ENCODE assay signal across 11 cellular contexts in genomic region chr15:101725073-101725472, GRCh38. TPM values are rescaled to one million over a fixed set of nuclear protein-coding genes. Genes with fewer than 3 reads are reported as not detected.
A peak's percentile ranks its signal among the peaks of the same experiment; 100 is the strongest.
DNase-seq lines count a peak whose midpoint lies in the region; ATAC-seq and TF ChIP-seq lines count a peak whose summit lies in the region.
"Had no signal": no experiment of that assay in that cellular context is flagged by ENCODE, and none has a peak within 500 bp of the region (broad histone marks: within the 10 kb centered on the region; RNA-seq: fewer than 3 reads in every experiment).

No MANE protein-coding gene starts in this region.

- peak overlapping the region; percentile 31 for H3K27ac Mint-ChIP-seq in activated CD4-positive, alpha-beta T cell treated with anti-CD3 and anti-CD28 coated beads for 36 hours

- 98% methylated on average over 2 of the region's 2 CpGs for WGBS in esophagus muscularis mucosa
- WGBS in body of pancreas, 2 donors, result 81 to 88% methylated on average over 2 of the region's 2 CpGs

- no peak for TF ChIP-seq EP300 in esophagus muscularis mucosa (IDR thresholded peaks at IDR 0.05)

- TF ChIP-seq CTCF in OCI-LY1 (IDR thresholded peaks at IDR 0.05; ENCODE audit: low read length) (no peak), esophagus muscularis mucosa (IDR thresholded peaks at IDR 0.05) (no peak), gastrocnemius medialis (IDR thresholded peaks at IDR 0.05 in 4 of 5, conservative IDR thresholded peaks at IDR 0.05 in 1 of 5) (no peak), body of pancreas (IDR thresholded peaks at IDR 0.05) (no peak), A673 (conservative IDR thresholded peaks at IDR 0.05; ENCODE audit: low read depth, low read length) (no peak)

- peaks cover 17% of the 10 kb centered on the region for H3K4me1 ChIP-seq in OCI-LY1 (ENCODE audit: insufficient read depth, low read length, severe bottlenecking)
- peaks cover 12 to 24% (median 16%) of the 10 kb centered on the region in 4 donors for H3K4me1 ChIP-seq in esophagus muscularis mucosa
- peaks cover 12 to 14% of the 10 kb centered on the region in 2 donors for H3K4me1 ChIP-seq in gastrocnemius medialis
- peaks cover 8% of the 10 kb centered on the region for H3K4me1 ChIP-seq in body of pancreas
- H3K4me1 ChIP-seq in A673 (ENCODE audit: insufficient read depth, low read length, poor library complexity, severe bottlenecking), result peaks cover 3% of the 10 kb centered on the region

- H4K20me1 ChIP-seq in OCI-LY1 (ENCODE audit: insufficient read depth, low read length), result no peaks in the 10 kb centered on the region

- peaks cover 17% of the 10 kb centered on the region for H3K4me1 Mint-ChIP-seq in activated CD4-positive, alpha-beta T cell treated with anti-CD3 and anti-CD28 coated beads for 36 hours

- peak overlapping the region; percentile 19 for H3K4me3 Mint-ChIP-seq in activated CD4-positive, alpha-beta T cell treated with anti-CD3 and anti-CD28 coated beads for 36 hours

- no peaks in the 10 kb centered on the region for H3F3A ChIP-seq in OCI-LY1 (ENCODE audit: insufficient read depth, low read length)

- BruUV-seq in A673 (replicated peaks; lab: Mats Ljungman, UMichigan), result no TSS peak

- H3K4me2 ChIP-seq in OCI-LY1 (ENCODE audit: low read length), result peak overlapping the region; percentile 37; the same call in 1 of the 2 replicates

- H3K4me3 ChIP-seq in OCI-LY1 (ENCODE audit: low read depth, low read length, poor library complexity, severe bottlenecking), result no peak overlapping the region
- H3K4me3 ChIP-seq in esophagus muscularis mucosa, result no peak overlapping the region
- H3K4me3 ChIP-seq in gastrocnemius medialis, result peak overlapping the region in 2 of 4 donors; percentile 44 to 46
- H3K4me3 ChIP-seq in body of pancreas, result no peak overlapping the region
- H3K4me3 ChIP-seq in A673 (ENCODE audit: low read depth, low read length, poor library complexity, severe bottlenecking), result no peak overlapping the region

- no peak overlapping the region for H3K9ac ChIP-seq in OCI-LY1 (ENCODE audit: low read length)

- no peak for ATAC-seq in activated CD4-positive, alpha-beta T cell treated with anti-CD3 and anti-CD28 coated beads for 36 hours
- no peak for ATAC-seq in gastrocnemius medialis
- ATAC-seq in body of pancreas, result no peak
- no peak for ATAC-seq in HG03469 (IDR thresholded peaks at IDR 0.05; ENCODE audit: unreplicated experiment)

- CTCF ChIA-PET in activated CD4-positive, alpha-beta T cell treated with anti-CD3 and anti-CD28 coated beads for 36 hours (lab: Charles Lee), result no interaction called here
- CTCF ChIA-PET in A673 (lab: Charles Lee), result no interaction called here

- no peaks in the 10 kb centered on the region for H3K27me3 Mint-ChIP-seq in activated CD4-positive, alpha-beta T cell treated with anti-CD3 and anti-CD28 coated beads for 36 hours

- H3K9me3 Mint-ChIP-seq in activated CD4-positive, alpha-beta T cell treated with anti-CD3 and anti-CD28 coated beads for 36 hours (ENCODE audit: low read depth), result peaks cover 2% of the 10 kb centered on the region

- no peak overlapping the region for H3K27ac ChIP-seq in OCI-LY1 (ENCODE audit: low read depth, low read length, poor library complexity, severe bottlenecking)
- peak overlapping the region; percentile 86 to 97 (median 92) for H3K27ac ChIP-seq in esophagus muscularis mucosa (replicated peaks in 1 of 4)
- H3K27ac ChIP-seq in gastrocnemius medialis, result peak overlapping the region in 3 of 4 donors; percentile 97
- H3K27ac ChIP-seq in body of pancreas, result no peak overlapping the region
- no peak overlapping the region for H3K27ac ChIP-seq in A673 (ENCODE audit: low read depth, low read length, poor library complexity, severe bottlenecking)

- no peak overlapping the region for H2AFZ ChIP-seq in OCI-LY1 (ENCODE audit: low read length)

- intact Hi-C loops in activated CD4-positive, alpha-beta T cell treated with anti-CD3 and anti-CD28 coated beads for 36 hours (cut with DNase I, micrococcal nuclease), result loop anchor here (2.0 to 10.0 kb wide), 4 partner anchors 16 to 520 kb away; partner anchors contain the start of gene SNRPA1 (in 1 of the 2)
- intact Hi-C loops in esophagus muscularis mucosa (cut with DNase I), result no loop called here
- intact Hi-C loops in gastrocnemius medialis (cut with DNase I; ENCODE audit: low total_unique reads), result no loop called here
- intact Hi-C loops in body of pancreas (cut with DNase I), result no loop called here
- intact Hi-C loops in A673 (cut with micrococcal nuclease; ENCODE audit: unreplicated experiment), result no loop called here

- no peak for TF ChIP-seq POLR2A in esophagus muscularis mucosa (IDR thresholded peaks at IDR 0.05; ENCODE audit: low read depth)
- TF ChIP-seq POLR2A in gastrocnemius medialis (IDR thresholded peaks at IDR 0.05), result no peak
- TF ChIP-seq POLR2A in body of pancreas (IDR thresholded peaks at IDR 0.05), result no peak

- DNase-seq in activated CD4-positive, alpha-beta T cell treated with anti-CD3 and anti-CD28 coated beads for 36 hours, result no peak
- DNase-seq in activated CD4-positive, alpha-beta T cell treated with anti-CD3 and anti-CD28 coated beads, Interleukin-2, amount 50 U/mL, for 48 hours, result no peak
- no peak for DNase-seq in esophagus muscularis mucosa (ENCODE audit: extremely low spot score)
- DNase-seq in gastrocnemius medialis, result no peak
- DNase-seq in body of pancreas, result no peak
- no peak for DNase-seq in A673 (ENCODE audit: low spot score)
- DNase-seq: NCI-H1436 treated with DMSO at 0.1 percent for 48 hours had no signal

- H3K36me3 ChIP-seq in OCI-LY1 (ENCODE audit: insufficient read depth, low read length) (no peaks in the 10 kb centered on the region; the same call in 1 of the 2 replicates), esophagus muscularis mucosa (peaks cover 8 to 21% (median 13%) of the 10 kb centered on the region in 4 donors), gastrocnemius medialis (peaks cover 0 to 17% of the 10 kb centered on the region in 2 donors), body of pancreas (replicated peaks in 1 of 2; ENCODE audit: insufficient read depth in 1 of 2, low read depth in 2 of 2) (peaks cover 6 to 7% of the 10 kb centered on the region in 2 donors), A673 (ENCODE audit: insufficient read depth, low read length, poor library complexity, severe bottlenecking) (peaks cover 3% of the 10 kb centered on the region)

- H3K9me3 ChIP-seq in OCI-LY1 (ENCODE audit: low read length) (0 out of 2 replicates have a peak, but pooled peaks cover 3% of the 10 kb centered on the region), esophagus muscularis mucosa (peaks cover 0 to 3% (median 0%) of the 10 kb centered on the region in 4 donors), gastrocnemius medialis (no peaks in the 10 kb centered on the region), body of pancreas (no peaks in the 10 kb centered on the region), A673 (ENCODE audit: low read depth, low read length, poor library complexity, severe bottlenecking) (no peaks in the 10 kb centered on the region)
- H3K9me3 ChIP-seq: right atrium auricular region, transverse colon had no signal

- H3K27me3 ChIP-seq in OCI-LY1 (ENCODE audit: insufficient read depth, low read length) (peaks cover 8% of the 10 kb centered on the region; the same call in 1 of the 2 replicates), esophagus muscularis mucosa (no peaks in the 10 kb centered on the region), gastrocnemius medialis (no peaks in the 10 kb centered on the region), body of pancreas (no peaks in the 10 kb centered on the region), A673 (replicated peaks; ENCODE audit: insufficient read depth, low read depth, low read length, poor library complexity) (no peaks in the 10 kb centered on the region)
- H3K27me3 ChIP-seq: right atrium auricular region, transverse colon had no signal

- peaks cover 17% of the 10 kb centered on the region for H3K36me3 Mint-ChIP-seq in activated CD4-positive, alpha-beta T cell treated with anti-CD3 and anti-CD28 coated beads for 36 hours (ENCODE audit: low read depth)

- H3K9me2 ChIP-seq in OCI-LY1 (ENCODE audit: low read depth, low read length), result no peaks in the 10 kb centered on the region

- in situ Hi-C loops in gastrocnemius medialis (cut with MboI; ENCODE audit: low sequenced_read_pairs in 4 of 4), result no loop called here

- no peaks in the 10 kb centered on the region for H3K79me2 ChIP-seq in OCI-LY1 (ENCODE audit: insufficient read depth, low read length)

- POLR2A ChIA-PET in activated CD4-positive, alpha-beta T cell treated with anti-CD3 and anti-CD28 coated beads for 36 hours (lab: Charles Lee), result interaction anchor here (0.6 to 1.1 kb wide), 2 partner anchors 21 to 430 kb away, joined by 3 to 4 read pairs; partner anchors contain the start of gene SNRPA1
- POLR2A ChIA-PET in A673 (lab: Charles Lee; ENCODE audit: low non-redundant PET), result no interaction called here

RNA-seq across cellular contexts. Expression of gene TARS3, which starts 0.8 kb away (rescaled TPM):
- 10 to 100 TPM in 1 of 2 experiments, 1 to 10 TPM in 1; 9.3 to 10.3 TPM for total RNA-seq in activated CD4-positive, alpha-beta T cell treated with anti-CD3 and anti-CD28 coated beads for 36 hours
- 10 to 100 TPM; 16.7 to 26.6 (median 23.5) TPM for total RNA-seq in esophagus muscularis mucosa
- 10 to 100 TPM; 38.3 to 69.9 (median 55.4) TPM for total RNA-seq in gastrocnemius medialis
- 10 to 100 TPM; 15.0 to 70.5 TPM for total RNA-seq in body of pancreas
- 8.9 and 9.1 TPM in 2 replicates for total RNA-seq in A673 (2021)

Comparison
In these comparisons a context has a peak if more than half of its experiments do, and no peak if none do; other contexts are left out.
1. H3K27ac ChIP-seq: peak in esophagus muscularis mucosa (4 of 4) and gastrocnemius medialis (3 of 4); none in OCI-LY1 (single experiment), body of pancreas (0 of 4) and A673 (single experiment).
2. intact Hi-C loops: an anchor here in activated CD4-positive, alpha-beta T cell treated with anti-CD3 and anti-CD28 coated beads for 36 hours (2.0 to 10.0 kb wide); none called in esophagus muscularis mucosa, gastrocnemius medialis, body of pancreas and A673.